21 cellular contexts compared by ENCODE assay signal in the genomic region with DNA sequence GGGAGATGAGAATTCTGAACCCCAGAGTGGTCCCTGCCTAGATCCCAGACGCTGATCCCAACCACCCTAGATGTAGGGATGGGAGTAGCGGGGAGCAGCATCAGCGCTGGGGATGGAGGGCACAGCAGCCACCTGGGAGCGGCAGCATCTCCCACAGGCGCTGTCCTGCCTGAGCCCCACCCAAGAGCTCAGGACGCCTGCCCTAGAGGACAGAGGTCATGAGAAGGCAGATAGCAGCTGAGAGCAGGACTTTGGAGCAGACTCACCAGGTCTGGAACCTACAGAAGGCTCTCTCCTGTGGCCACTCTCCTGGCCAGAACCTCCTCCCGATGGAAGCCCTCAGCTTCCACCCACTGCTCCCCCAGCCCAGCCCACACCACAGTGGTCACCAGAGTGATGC. TPM values are rescaled to one million over a fixed set of nuclear protein-coding genes. Genes with fewer than 3 reads are reported as not detected.
DNase-seq lines count a peak whose midpoint lies in the region; ATAC-seq and TF ChIP-seq lines count a peak whose summit lies in the region.
"Had no signal": no experiment of that assay in that cellular context is flagged by ENCODE, and none has a peak within 500 bp of the region (broad histone marks: within the 10 kb centered on the region; RNA-seq: fewer than 3 reads in every experiment).

No MANE protein-coding gene starts in this region.

- peak overlapping the region; percentile 19 for H3K27ac Mint-ChIP-seq in MCF 10A (ENCODE audit: low read depth, unreplicated experiment)
- H3K27ac Mint-ChIP-seq in effector memory CD8-positive, alpha-beta T cell: peak overlapping the region; percentile 91 to 95
- H3K27ac Mint-ChIP-seq in chondrocyte (ENCODE audit: unreplicated experiment): no peak overlapping the region

- no peak for TF ChIP-seq CTCF in MCF 10A (IDR thresholded peaks at IDR 0.05; ENCODE audit: unreplicated experiment)
- TF ChIP-seq CTCF in mammary epithelial cell (conservative IDR thresholded peaks at IDR 0.05 in 1 of 2, IDR thresholded peaks at IDR 0.05 in 1 of 2; ENCODE audit: extremely low read depth in 1 of 2, insufficient read depth in 1 of 2, low read depth in 1 of 2, low read length in 2 of 2): no peak
- no peak for TF ChIP-seq CTCF in transverse colon (IDR thresholded peaks at IDR 0.05)
- no peak for TF ChIP-seq CTCF in chondrocyte (IDR thresholded peaks at IDR 0.05)
- TF ChIP-seq CTCF in gastrocnemius medialis (IDR thresholded peaks at IDR 0.05 in 4 of 5, conservative IDR thresholded peaks at IDR 0.05 in 1 of 5): no peak

- H3K4me1 Mint-ChIP-seq in MCF 10A (ENCODE audit: insufficient read depth, unreplicated experiment): peaks cover 21% of the 10 kb centered on the region
- peaks cover 15 to 34% of the 10 kb centered on the region in 2 donors for H3K4me1 Mint-ChIP-seq in effector memory CD8-positive, alpha-beta T cell (ENCODE audit: low read depth in 2 of 2)
- peaks cover 8% of the 10 kb centered on the region for H3K4me1 Mint-ChIP-seq in chondrocyte (ENCODE audit: low read depth)

- H3K4me3 ChIP-seq in mammary epithelial cell (replicated peaks in 1 of 3; ENCODE audit: insufficient read depth in 1 of 3, low read depth in 2 of 3, low read length in 3 of 3) (no peak overlapping the region), mucosa of rectum (ENCODE audit: low read length in 2 of 2) (peak overlapping the region; percentile 43 to 47), transverse colon (no peak overlapping the region), gastrocnemius medialis (no peak overlapping the region)
- H3K4me3 ChIP-seq: SK-N-MC had no signal

- H2AFZ ChIP-seq in mammary epithelial cell (ENCODE audit: low read depth, low read length): no peak overlapping the region

- no peaks in the 10 kb centered on the region for H3K36me3 ChIP-seq in mammary epithelial cell (ENCODE audit: insufficient read depth, low read length)
- no peaks in the 10 kb centered on the region for H3K36me3 ChIP-seq in mucosa of rectum (ENCODE audit: control insufficient read depth in 2 of 2, insufficient read depth in 2 of 2, low read length in 2 of 2)
- H3K36me3 ChIP-seq in transverse colon: no peaks in the 10 kb centered on the region
- no peaks in the 10 kb centered on the region for H3K36me3 ChIP-seq in gastrocnemius medialis

- intact Hi-C loops in MCF 10A (cut with micrococcal nuclease) (no loop called here), mammary epithelial cell (cut with micrococcal nuclease) (no loop called here), transverse colon (cut with DNase I; ENCODE audit: low total_unique reads) (no loop called here), gastrocnemius medialis (cut with DNase I; ENCODE audit: low total_unique reads) (no loop called here)

- 95% methylated on average over 4 of the region's 7 CpGs for WGBS in mammary epithelial cell (ENCODE audit: low coverage, missing lambda C conversion rate)
- WGBS in transverse colon (ENCODE audit: low coverage in 1 of 2), 2 donors: 40 to 62% methylated on average over 1 to 7 of the region's 7 CpGs

- H3K9me3 Mint-ChIP-seq in MCF 10A (ENCODE audit: unreplicated experiment): no peaks in the 10 kb centered on the region
- no peaks in the 10 kb centered on the region for H3K9me3 Mint-ChIP-seq in effector memory CD8-positive, alpha-beta T cell
- no peaks in the 10 kb centered on the region for H3K9me3 Mint-ChIP-seq in chondrocyte (ENCODE audit: low read depth)
- H3K9me3 Mint-ChIP-seq: immature natural killer cell had no signal

- TF ChIP-seq POLR2A in transverse colon (IDR thresholded peaks at IDR 0.05) (no peak), gastrocnemius medialis (IDR thresholded peaks at IDR 0.05) (no peak)

- H3K9me3 ChIP-seq in mammary epithelial cell (replicated peaks; ENCODE audit: insufficient read depth, low read length) (no peaks in the 10 kb centered on the region), mucosa of rectum (ENCODE audit: control insufficient read depth in 2 of 2, low read length in 2 of 2) (no peaks in the 10 kb centered on the region), transverse colon (no peaks in the 10 kb centered on the region), gastrocnemius medialis (no peaks in the 10 kb centered on the region)

- BruUV-seq in MCF 10A (replicated peaks; lab: Mats Ljungman, UMichigan) (no TSS peak), mammary epithelial cell (replicated peaks; lab: Mats Ljungman, UMichigan) (no TSS peak)

- peaks cover 11% of the 10 kb centered on the region for H3K4me1 ChIP-seq in mammary epithelial cell (ENCODE audit: insufficient read depth, low read length)
- H3K4me1 ChIP-seq in mucosa of rectum (ENCODE audit: control insufficient read depth in 2 of 2, insufficient read depth in 2 of 2, low read length in 2 of 2): peaks cover 75% of the 10 kb centered on the region in 2 donors
- H3K4me1 ChIP-seq in transverse colon: peaks cover 70 to 83% (median 80%) of the 10 kb centered on the region in 4 donors
- peaks cover 52 to 64% of the 10 kb centered on the region in 2 donors for H3K4me1 ChIP-seq in gastrocnemius medialis

- DNase-seq in MCF 10A (ENCODE audit: unreplicated experiment) (no peak), mammary epithelial cell (no peak), transverse colon (peak; percentile 71), chondrocyte (ENCODE audit: low spot score) (no peak), gastrocnemius medialis (no peak)
- no peak for DNase-seq in effector memory CD8-positive, alpha-beta T cell
- DNase-seq: activated CD8-positive, alpha-beta memory T cell treated with anti-CD3 and anti-CD28 coated beads, Interleukin-2, amount 50 U/mL, for 4 hours; activated gamma-delta T cell; amygdala; C1 segment of cervical spinal cord; DMS 273 treated with DMSO at 0.1 percent for 48 hours; GF-D8; immature natural killer cell; NCI-H2081 treated with DMSO at 0.1 percent for 48 hours; NCI-H526 treated with DMSO at 0.1 percent for 48 hours had no signal

- ATAC-seq in effector memory CD8-positive, alpha-beta T cell (replicated peaks): no peak
- ATAC-seq in HG03520 (IDR thresholded peaks at IDR 0.05; ENCODE audit: unreplicated experiment) (no peak), gastrocnemius medialis (no peak)
- ATAC-seq: sciatic nerve had no signal

- H3K4me2 ChIP-seq in mammary epithelial cell (ENCODE audit: insufficient read depth, low read depth, low read length): no peak overlapping the region

- H3K27me3 ChIP-seq in mammary epithelial cell (ENCODE audit: insufficient read depth, low read length): no peaks in the 10 kb centered on the region
- no peaks in the 10 kb centered on the region for H3K27me3 ChIP-seq in mucosa of rectum (ENCODE audit: control insufficient read depth in 2 of 2, insufficient read depth in 2 of 2, low read length in 2 of 2)
- no peaks in the 10 kb centered on the region for H3K27me3 ChIP-seq in transverse colon
- no peaks in the 10 kb centered on the region for H3K27me3 ChIP-seq in gastrocnemius medialis

- CTCF ChIA-PET in MCF 10A (lab: Yijun Ruan, JAX): no interaction called here
- CTCF ChIA-PET in mammary epithelial cell (lab: Charles Lee; ENCODE audit: low non-redundant PET): no interaction called here

- H3K27me3 Mint-ChIP-seq in MCF 10A (ENCODE audit: insufficient read depth, unreplicated experiment): no peaks in the 10 kb centered on the region
- no peaks in the 10 kb centered on the region for H3K27me3 Mint-ChIP-seq in effector memory CD8-positive, alpha-beta T cell
- no peaks in the 10 kb centered on the region for H3K27me3 Mint-ChIP-seq in chondrocyte (ENCODE audit: low read depth)

- H3K4me3 Mint-ChIP-seq in MCF 10A (ENCODE audit: unreplicated experiment): no peak overlapping the region
- peak overlapping the region in 1 of 2 donors; percentile 48 for H3K4me3 Mint-ChIP-seq in effector memory CD8-positive, alpha-beta T cell
- H3K4me3 Mint-ChIP-seq in chondrocyte (ENCODE audit: unreplicated experiment): no peak overlapping the region

- peaks cover 93% of the 10 kb centered on the region for H3K79me2 ChIP-seq in mammary epithelial cell (ENCODE audit: insufficient read depth, low read length)

- H3K27ac ChIP-seq in mammary epithelial cell (ENCODE audit: insufficient read depth, low read depth, low read length) (no peak overlapping the region), mucosa of rectum (ENCODE audit: low read depth in 2 of 2, low read length in 2 of 2) (peak overlapping the region; percentile 88 to 90), transverse colon (peak overlapping the region; percentile 88 to 90 (median 88)), gastrocnemius medialis (peak overlapping the region in 2 of 4 donors; percentile 52 to 70)
- H3K27ac ChIP-seq: 22Rv1, SK-N-MC had no signal

- no peak for TF ChIP-seq EP300 in transverse colon (IDR thresholded peaks at IDR 0.05; ENCODE audit: low read depth)

- H4K20me1 ChIP-seq in mammary epithelial cell (ENCODE audit: insufficient read depth, low read length): no peaks in the 10 kb centered on the region

- in situ Hi-C loops in mammary epithelial cell (cut with MboI; ENCODE audit: low sequenced_read_pairs in 2 of 2) (no loop called here), transverse colon (cut with MboI; ENCODE audit: low pct_ligation_motif_present in 1 of 4, low pct_unique_long_range_greater_than_20kb in 1 of 4, low sequenced_read_pairs in 3 of 4) (no loop called here), gastrocnemius medialis (cut with MboI; ENCODE audit: low sequenced_read_pairs in 4 of 4) (no loop called here)

- H3K9ac ChIP-seq in mammary epithelial cell (ENCODE audit: insufficient read depth, low read length) (no peak overlapping the region), mucosa of rectum (ENCODE audit: low read depth in 1 of 2, low read length in 2 of 2) (peak overlapping the region in 1 of 2 donors; percentile 51)

- POLR2A ChIA-PET in MCF 10A (lab: Yijun Ruan, JAX): no interaction called here

- dilution Hi-C loops in mammary epithelial cell (cut with HindIII; ENCODE audit: low sequenced_read_pairs): no loop called here

- H3K36me3 Mint-ChIP-seq in MCF 10A (ENCODE audit: insufficient read depth, unreplicated experiment) (no peaks in the 10 kb centered on the region), chondrocyte (ENCODE audit: low read depth) (no peaks in the 10 kb centered on the region)
- H3K36me3 Mint-ChIP-seq in effector memory CD8-positive, alpha-beta T cell (ENCODE audit: insufficient read depth): peaks cover 4% of the 10 kb centered on the region
- H3K36me3 Mint-ChIP-seq: IgD-negative memory B cell, immature natural killer cell had no signal

RNA-seq across cellular contexts. Expression of gene CCDC85C, which starts 7.2 kb away (rescaled TPM):
- total RNA-seq in MCF 10A (2022) (19.1 and 29.9 TPM in 2 replicates), mammary epithelial cell (10 to 100 TPM in 1 of 2 donors, 1 to 10 TPM in 1; 8.3 to 32.6 TPM), transverse colon (10 to 100 TPM; 19.3 to 55.4 (median 45.7) TPM), chondrocyte (4.0 to 7.0 TPM (median 6.5 TPM) in 3 replicates), gastrocnemius medialis (10 to 100 TPM in 3 of 4 donors, 1 to 10 TPM in 1; 7.9 to 32.8 (median 15.4) TPM)
- polyA plus RNA-seq in mammary epithelial cell: 15.1 TPM
- polyA minus RNA-seq in mammary epithelial cell: 13.6 TPM

RNA-seq across cellular contexts. Expression of gene HHIPL1, which starts 48.2 kb away (rescaled TPM):
- 0.10 TPM in 1 of 2 replicates, not detected in the other for total RNA-seq in MCF 10A (2022)
- total RNA-seq in mammary epithelial cell: under 1 TPM; 0.38 to 0.83 TPM
- 0.06 TPM for polyA plus RNA-seq in mammary epithelial cell
- not detected for polyA minus RNA-seq in mammary epithelial cell
- total RNA-seq in transverse colon: 10 to 100 TPM in 1 of 4 donors, under 1 TPM in 3; 0.40 to 31.0 (median 0.87) TPM
- 1.6 to 5.9 TPM (median 5.6 TPM) in 3 replicates for total RNA-seq in chondrocyte
- total RNA-seq in gastrocnemius medialis: under 1 TPM; 0.07 to 0.82 (median 0.14) TPM
- polyA plus RNA-seq: immature natural killer cell had no signal

Comparison
In these comparisons a context has a peak if more than half of its experiments do, and no peak if none do; other contexts are left out.
1. H3K4me3 ChIP-seq: peak in mucosa of rectum (2 of 2); none in mammary epithelial cell (0 of 3), transverse colon (0 of 4) and gastrocnemius medialis (0 of 4).